8 cellular contexts compared by ENCODE assay signal in genomic region chr12:62604856-62605255, GRCh38.
DNase-seq lines count a peak whose midpoint lies in the region; ATAC-seq and TF ChIP-seq lines count a peak whose summit lies in the region.

No MANE protein-coding gene starts in this region.

- H3K4me1 ChIP-seq in Panc1 (ENCODE audit: control insufficient read depth, insufficient read depth, low read length) = peaks cover 30% of the 10 kb centered on the region
- H3K4me1 ChIP-seq in endocrine pancreas (ENCODE audit: control insufficient read depth, insufficient read depth, low read length) = peaks cover 17% of the 10 kb centered on the region

- H3K27ac Mint-ChIP-seq in progenitor cell of endocrine pancreas = no peak overlapping the region

- intact Hi-C loops in Panc1 (cut with micrococcal nuclease; ENCODE audit: unreplicated experiment) = loop anchor here (5.0 to 10.0 kb wide), 2 partner anchors 187 to 460 kb away; no protein-coding TSS in a partner anchor

- H3K9me3 Mint-ChIP-seq in progenitor cell of endocrine pancreas (ENCODE audit: low read depth) = no peaks in the 10 kb centered on the region

- no peaks in the 10 kb centered on the region for H3K27me3 ChIP-seq in Panc1 (ENCODE audit: control insufficient read depth, insufficient read depth, low read length)
- H3K27me3 ChIP-seq in endocrine pancreas (ENCODE audit: control insufficient read depth, insufficient read depth, low read length) = no peaks in the 10 kb centered on the region

- BruUV-seq in Panc1 (replicated peaks; lab: Mats Ljungman, UMichigan) = no TSS peak

- H3K36me3 ChIP-seq in Panc1 (ENCODE audit: control insufficient read depth, insufficient read depth, low read length) (no peaks in the 10 kb centered on the region), endocrine pancreas (ENCODE audit: control insufficient read depth, insufficient read depth, low read length) (no peaks in the 10 kb centered on the region)

- ATAC-seq in Panc1 (no peak), HG03460 (IDR thresholded peaks at IDR 0.05; ENCODE audit: unreplicated experiment) (no peak)

- no peaks in the 10 kb centered on the region for H3K36me3 Mint-ChIP-seq in progenitor cell of endocrine pancreas (ENCODE audit: insufficient read depth)

- TF ChIP-seq CTCF in Panc1 (IDR thresholded peaks at IDR 0.05) (no peak), progenitor cell of endocrine pancreas (IDR thresholded peaks at IDR 0.05; ENCODE audit: unreplicated experiment) (no peak), RWPE1 (conservative IDR thresholded peaks at IDR 0.05; ENCODE audit: low read depth) (no peak)

- CTCF ChIA-PET in Panc1 (lab: Charles Lee) = no interaction called here
- CTCF ChIA-PET in RWPE1 (lab: Yijun Ruan, JAX) = interaction anchor here (0.9 kb wide), 1 partner anchor 190 kb away, joined by 5 read pairs; no protein-coding TSS in a partner anchor

- H3K27ac ChIP-seq in Panc1 (ENCODE audit: low read length) (peak overlapping the region; percentile 94), RWPE1 (no peak overlapping the region)

- no peaks in the 10 kb centered on the region for H3K27me3 Mint-ChIP-seq in progenitor cell of endocrine pancreas

- DNase-seq in G401 (ENCODE audit: low spot score) (peak; percentile 45), Panc1 (ENCODE audit: low read depth, low spot score) (no peak), progenitor cell of endocrine pancreas (ENCODE audit: low spot score, unreplicated experiment) (no peak), RWPE1 (ENCODE audit: low spot score) (no peak), dedifferentiated amniotic fluid mesenchymal stem cell (ENCODE audit: extremely low spot score) (no peak), NCI-H2107 (lab: John Stamatoyannopoulos, UW) (no peak)

- POLR2A ChIA-PET in Panc1 (lab: Charles Lee) (no interaction called here), RWPE1 (lab: Yijun Ruan, JAX; ENCODE audit: low non-redundant PET) (no interaction called here)

- H3K4me3 Mint-ChIP-seq in progenitor cell of endocrine pancreas (ENCODE audit: low read depth) = peak overlapping the region; percentile 89

- H3K4me1 Mint-ChIP-seq in progenitor cell of endocrine pancreas (ENCODE audit: low read depth) = peaks cover 27% of the 10 kb centered on the region

- H3K9me3 ChIP-seq in Panc1 (ENCODE audit: control insufficient read depth, insufficient read depth, low read depth, low read length) (no peaks in the 10 kb centered on the region), endocrine pancreas (ENCODE audit: control insufficient read depth, low read length) (no peaks in the 10 kb centered on the region)

- in situ Hi-C loops in G401 (cut with HindIII; ENCODE audit: low sequenced_read_pairs) (no loop called here), Panc1 (cut with HindIII; ENCODE audit: low pct_unique_long_range_greater_than_20kb, low sequenced_read_pairs) (loop anchor here (25.0 kb wide), 1 partner anchor 182 kb away; no protein-coding TSS in a partner anchor)

- no peak overlapping the region for H3K9ac ChIP-seq in endocrine pancreas (ENCODE audit: control insufficient read depth, insufficient read depth, low read length)

- H3K4me3 ChIP-seq in Panc1 (ENCODE audit: low read depth in 2 of 2, low read length in 2 of 2) (peak overlapping the region; percentile 89 to 98), endocrine pancreas (ENCODE audit: control insufficient read depth, insufficient read depth, low read length) (peak overlapping the region; percentile 90)
